Comparison of ENCODE assay signal across 20 cellular contexts in the genomic region with DNA sequence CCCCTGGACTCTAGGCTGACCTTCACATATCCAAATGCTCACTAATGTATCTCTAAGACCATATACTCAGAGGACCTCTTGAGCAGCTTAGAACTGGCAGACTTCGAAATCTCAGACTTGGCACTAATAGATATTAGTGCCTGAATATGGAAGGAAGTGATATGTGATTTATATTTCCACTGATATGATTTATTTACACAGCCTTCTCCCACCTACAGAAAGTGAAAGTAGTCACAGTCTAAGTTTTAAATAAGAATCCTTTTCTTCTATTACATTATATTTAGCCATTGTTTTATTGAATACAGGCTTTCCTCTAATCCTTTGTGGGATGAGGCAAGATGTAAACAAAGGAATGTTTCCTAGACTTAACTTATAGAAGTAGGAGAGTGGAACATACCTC. TPM values are rescaled to one million over a fixed set of nuclear protein-coding genes. Genes with fewer than 3 reads are reported as not detected.
"Had no signal": no experiment of that assay in that cellular context is flagged by ENCODE, and none has a peak within 500 bp of the region (broad histone marks: within the 10 kb centered on the region; RNA-seq: fewer than 3 reads in every experiment).

No MANE protein-coding gene starts in this region.

- H3K27me3 ChIP-seq: dorsolateral prefrontal cortex, left lung had no signal

- H2AFZ ChIP-seq: parathyroid adenoma had no signal

- H3K36me3 ChIP-seq: cardiac muscle cell, left lung had no signal

- FAIRE-seq: frontal cortex had no signal

- H3K36me3 Mint-ChIP-seq: activated CD8-positive, alpha-beta memory T cell treated with anti-CD3 and anti-CD28 coated beads, Interleukin-2, amount 10 ng/mL, durations not matched to agents 7 days and 5 days; activated naive CD8-positive, alpha-beta T cell; naive thymus-derived CD4-positive, alpha-beta T cell; type B pancreatic cell had no signal

- DNase-seq: activated B cell treated with CpG ODN at 0.5 μM for 24 hours; activated CD4-positive, alpha-beta memory T cell treated with anti-CD3 and anti-CD28 coated beads, Interleukin-2, amount 10 ng/mL, durations not matched to agents 7 days and 5 days; activated CD4-positive, alpha-beta T cell treated with anti-CD3 and anti-CD28 coated beads for 48 hours; activated CD8-positive, alpha-beta memory T cell treated with anti-CD3 and anti-CD28 coated beads, Interleukin-2, amount 10 ng/mL, durations not matched to agents 7 days and 5 days; amniotic stem cell; dorsolateral prefrontal cortex; head of caudate nucleus; left lung; mammary epithelial cell; naive thymus-derived CD4-positive, alpha-beta T cell; stimulated activated naive CD4-positive, alpha-beta T cell treated with Interleukin-2 at 50 U/mL for 16 hours; substantia nigra; T-helper 2 cell had no signal

- H3K79me2 ChIP-seq: parathyroid adenoma had no signal

- H3K27ac ChIP-seq: cardiac muscle cell, dorsolateral prefrontal cortex, epithelial cell of prostate, left lung, parathyroid adenoma had no signal

- H3K9me3 Mint-ChIP-seq: activated B cell treated with CpG ODN at 0.5 μM for 24 hours; activated CD4-positive, alpha-beta memory T cell treated with anti-CD3 and anti-CD28 coated beads, Interleukin-2, amount 10 ng/mL, durations not matched to agents 7 days and 5 days; naive thymus-derived CD4-positive, alpha-beta T cell; type B pancreatic cell had no signal

- ATAC-seq: activated CD8-positive, alpha-beta memory T cell treated with anti-CD3 and anti-CD28 coated beads, Interleukin-2, amount 10 ng/mL, durations not matched to agents 7 days and 5 days; left lung; naive thymus-derived CD4-positive, alpha-beta T cell; sciatic nerve had no signal

- H3K9ac ChIP-seq: parathyroid adenoma had no signal

- H3K4me3 ChIP-seq: cardiac muscle cell, dorsolateral prefrontal cortex, left lung had no signal

- H3K9me3 ChIP-seq: left lung had no signal

- H3K4me1 Mint-ChIP-seq: activated B cell treated with CpG ODN at 0.5 μM for 24 hours; activated CD4-positive, alpha-beta memory T cell treated with anti-CD3 and anti-CD28 coated beads, Interleukin-2, amount 10 ng/mL, durations not matched to agents 7 days and 5 days; activated CD8-positive, alpha-beta memory T cell treated with anti-CD3 and anti-CD28 coated beads, Interleukin-2, amount 10 ng/mL, durations not matched to agents 7 days and 5 days; naive thymus-derived CD4-positive, alpha-beta T cell had no signal

- H3K27ac Mint-ChIP-seq: activated B cell treated with CpG ODN at 0.5 μM for 24 hours; activated CD4-positive, alpha-beta memory T cell treated with anti-CD3 and anti-CD28 coated beads, Interleukin-2, amount 10 ng/mL, durations not matched to agents 7 days and 5 days; activated CD8-positive, alpha-beta memory T cell treated with anti-CD3 and anti-CD28 coated beads, Interleukin-2, amount 10 ng/mL, durations not matched to agents 7 days and 5 days; activated naive CD8-positive, alpha-beta T cell; naive thymus-derived CD4-positive, alpha-beta T cell had no signal

- H3K4me1 ChIP-seq: parathyroid adenoma had no signal

- H3K27me3 Mint-ChIP-seq: type B pancreatic cell had no signal

- H3K4me3 Mint-ChIP-seq: activated B cell treated with CpG ODN at 0.5 μM for 24 hours; activated CD4-positive, alpha-beta memory T cell treated with anti-CD3 and anti-CD28 coated beads, Interleukin-2, amount 10 ng/mL, durations not matched to agents 7 days and 5 days; activated CD8-positive, alpha-beta memory T cell treated with anti-CD3 and anti-CD28 coated beads, Interleukin-2, amount 10 ng/mL, durations not matched to agents 7 days and 5 days; activated naive CD8-positive, alpha-beta T cell; naive thymus-derived CD4-positive, alpha-beta T cell; type B pancreatic cell had no signal

RNA-seq across cellular contexts. Expression of gene NAV2, which starts 6.7 kb away (rescaled TPM):
- polyA plus RNA-seq: naive thymus-derived CD4-positive, alpha-beta T cell had no signal
